ENCODE assay signal across 13 cellular contexts in genomic region chr5:109945097-109945678, GRCh38.
DNase-seq lines count a peak whose midpoint lies in the region; ATAC-seq and TF ChIP-seq lines count a peak whose summit lies in the region.
"Had no signal": no experiment of that assay in that cellular context is flagged by ENCODE, and none has a peak within 500 bp of the region (broad histone marks: within the 10 kb centered on the region; RNA-seq: fewer than 3 reads in every experiment).

No MANE protein-coding gene starts in this region.

- H2AFZ ChIP-seq in OCI-LY7 (ENCODE audit: low read length) = no peak overlapping the region

- ATAC-seq in GM19025 (IDR thresholded peaks at IDR 0.05; ENCODE audit: low read depth, unreplicated experiment) (peak; percentile 86), HG02763 (IDR thresholded peaks at IDR 0.05; ENCODE audit: unreplicated experiment) (peak; percentile 78)

- no peaks in the 10 kb centered on the region for H3K36me3 ChIP-seq in OCI-LY7 (ENCODE audit: insufficient read depth, low read length)
- H3K36me3 ChIP-seq: brain microvascular endothelial cell, vagina had no signal

- TF ChIP-seq CTCF in OCI-LY7 (conservative IDR thresholded peaks at IDR 0.05; ENCODE audit: low read length) = no peak

- no TSS peak for BruUV-seq in OCI-LY7 (replicated peaks; lab: Mats Ljungman, UMichigan)

- no peaks in the 10 kb centered on the region for H3K4me1 ChIP-seq in OCI-LY7 (ENCODE audit: insufficient read depth, low read length, poor library complexity, severe bottlenecking)
- H3K4me1 ChIP-seq: vagina had no signal

- H4K20me1 ChIP-seq in OCI-LY7 (ENCODE audit: insufficient read depth, low read length) = no peaks in the 10 kb centered on the region

- no peak overlapping the region for H3K4me3 ChIP-seq in OCI-LY7 (ENCODE audit: low read depth, low read length, poor library complexity, severe bottlenecking)
- H3K4me3 ChIP-seq: vagina had no signal

- H3K9me2 ChIP-seq in OCI-LY7 (ENCODE audit: insufficient read depth, low read length) = no peaks in the 10 kb centered on the region

- H3K27ac ChIP-seq in OCI-LY7 (ENCODE audit: low read depth, low read length, poor library complexity, severe bottlenecking) = no peak overlapping the region
- H3K27ac ChIP-seq: brain microvascular endothelial cell, epithelial cell of prostate, vagina had no signal

- intact Hi-C loops in OCI-LY7 (cut with micrococcal nuclease; ENCODE audit: unreplicated experiment) = no loop called here

- H3K79me2 ChIP-seq in OCI-LY7 (ENCODE audit: insufficient read depth, low read depth, low read length) = no peaks in the 10 kb centered on the region

- no peak overlapping the region for H3K4me2 ChIP-seq in OCI-LY7 (ENCODE audit: low read length)

- DNase-seq in OCI-LY7 (ENCODE audit: low spot score) (peak; percentile 7), myocyte (ENCODE audit: low read depth) (peak; percentile 18), MV-4-11 (lab: John Stamatoyannopoulos, UW) (no peak), SIG-M5 (lab: John Stamatoyannopoulos, UW) (no peak), NOMO-1 treated with dmso at 0.1 percent for 144 hours (lab: John Stamatoyannopoulos, UW; ENCODE audit: unreplicated experiment) (no peak)
- DNase-seq: brain microvascular endothelial cell, GOT3, naive B cell, NCI-H1694 had no signal

- H3K9me3 ChIP-seq in OCI-LY7 (ENCODE audit: low read length) = no peaks in the 10 kb centered on the region
- H3K9me3 ChIP-seq: vagina had no signal

- POLR2A ChIA-PET in OCI-LY7 (lab: Charles Lee) = interaction anchor here (0.6 to 1.0 kb wide), 3 partner anchors 16 to 413 kb away, joined by 3 to 5 read pairs (median 3); no protein-coding TSS in a partner anchor

- CTCF ChIA-PET in OCI-LY7 (lab: Charles Lee; ENCODE audit: unreplicated experiment) = no interaction called here

Comparison
In these comparisons a context has a peak if more than half of its experiments do, and no peak if none do; other contexts are left out.
1. DNase-seq: peak in OCI-LY7 (single experiment) and myocyte (single experiment); none in MV-4-11 (single experiment), SIG-M5 (single experiment) and NOMO-1 treated with dmso at 0.1 percent for 144 hours (single experiment).